ENCODE assay signal across 2 cellular contexts in genomic region chr5:14967166-14967565, GRCh38.
TF ChIP-seq lines count a peak whose summit lies in the region.

No MANE protein-coding gene starts in this region.

TF ChIP-seq in HepG2, 621 proteins besides CTCF, POLR2A, EP300 and RAD21:
- TF ChIP-seq SALL1 (CRISPR knock-in tag; IDR thresholded peaks at IDR 0.05) = peak; percentile 28; the same call in 1 of the 2 replicates
- peak; percentile 18; the same call in 1 of the 2 replicates for TF ChIP-seq SOX5 (CRISPR knock-in tag; IDR thresholded peaks at IDR 0.05; ENCODE audit: borderline replicate concordance)
- TF ChIP-seq BCL6 (CRISPR knock-in tag; IDR thresholded peaks at IDR 0.05) = peak; percentile 15; the same call in 1 of the 2 replicates
- TF ChIP-seq TEAD3 (CRISPR knock-in tag; optimal IDR thresholded peaks at IDR 0.05; ENCODE audit: borderline replicate concordance) = peak; percentile 57
- TF ChIP-seq PHF21A (CRISPR knock-in tag; IDR thresholded peaks at IDR 0.05) = no peak
- no peak for TF ChIP-seq ZNF891 (CRISPR knock-in tag; IDR thresholded peaks at IDR 0.05)

TF ChIP-seq in H1, 55 proteins besides CTCF, POLR2A, EP300 and RAD21:
- TF ChIP-seq EZH2 (IDR thresholded peaks at IDR 0.05; ENCODE audit: low read depth, low read length, severe bottlenecking) (no peak), CBX5 (IDR thresholded peaks at IDR 0.05; ENCODE audit: low read depth, low read length) (no peak), JUND (IDR thresholded peaks at IDR 0.05; ENCODE audit: low read length) (no peak)
